Comparison of ENCODE assay signal across 14 cellular contexts in genomic region chr1:118461154-118461553, GRCh38.
DNase-seq lines count a peak whose midpoint lies in the region; ATAC-seq and TF ChIP-seq lines count a peak whose summit lies in the region.
"Had no signal": no experiment of that assay in that cellular context is flagged by ENCODE, and none has a peak within 500 bp of the region (broad histone marks: within the 10 kb centered on the region; RNA-seq: fewer than 3 reads in every experiment).

No MANE protein-coding gene starts in this region.

- no peaks in the 10 kb centered on the region for H3K4me1 ChIP-seq in OCI-LY1 (ENCODE audit: insufficient read depth, low read length, severe bottlenecking)

- no peak overlapping the region for H3K27ac ChIP-seq in OCI-LY1 (ENCODE audit: low read depth, low read length, poor library complexity, severe bottlenecking)
- H3K27ac ChIP-seq: thoracic aorta had no signal

- no peak overlapping the region for H3K4me2 ChIP-seq in OCI-LY1 (ENCODE audit: low read length)

- peak; percentile 56; the same call in 1 of the 2 replicates for TF ChIP-seq CTCF in OCI-LY1 (IDR thresholded peaks at IDR 0.05; ENCODE audit: low read length)
- TF ChIP-seq CTCF in fibroblast of mammary gland (conservative IDR thresholded peaks at IDR 0.05; ENCODE audit: control insufficient read depth, insufficient read depth, low read depth, low read length): peak; percentile 28

- no peaks in the 10 kb centered on the region for H3K36me3 ChIP-seq in OCI-LY1 (ENCODE audit: insufficient read depth, low read length)
- H3K36me3 ChIP-seq: thoracic aorta had no signal

- H3F3A ChIP-seq in OCI-LY1 (ENCODE audit: insufficient read depth, low read length): no peaks in the 10 kb centered on the region

- H4K20me1 ChIP-seq in OCI-LY1 (ENCODE audit: insufficient read depth, low read length): no peaks in the 10 kb centered on the region

- H2AFZ ChIP-seq in OCI-LY1 (ENCODE audit: low read length): no peak overlapping the region

- ATAC-seq in HG03354 (IDR thresholded peaks at IDR 0.05; ENCODE audit: poor library complexity, severe bottlenecking, unreplicated experiment): no peak
- ATAC-seq: Right ventricle myocardium inferior had no signal

- peaks cover 5% of the 10 kb centered on the region for H3K9me3 ChIP-seq in OCI-LY1 (ENCODE audit: low read length)

- H3K9me2 ChIP-seq in OCI-LY1 (ENCODE audit: low read depth, low read length): no peaks in the 10 kb centered on the region

- no peak overlapping the region for H3K9ac ChIP-seq in OCI-LY1 (ENCODE audit: low read length)

- no peaks in the 10 kb centered on the region for H3K27me3 ChIP-seq in OCI-LY1 (ENCODE audit: insufficient read depth, low read length)

- no peak overlapping the region for H3K4me3 ChIP-seq in OCI-LY1 (ENCODE audit: low read depth, low read length, poor library complexity, severe bottlenecking)
- no peak overlapping the region for H3K4me3 ChIP-seq in fibroblast of mammary gland (ENCODE audit: control insufficient read depth, low read depth, low read length)
- H3K4me3 ChIP-seq: thoracic aorta had no signal

- DNase-seq in SKM-1 treated with dmso at 0.1 percent for 144 hours (lab: John Stamatoyannopoulos, UW; ENCODE audit: unreplicated experiment) (peak; percentile 3), SKM-1 (lab: John Stamatoyannopoulos, UW; ENCODE audit: unreplicated experiment) (no peak), fibroblast of mammary gland (ENCODE audit: low read depth) (peak; percentile 1), NCI-H1048 (lab: John Stamatoyannopoulos, UW) (no peak), HuH-7 (ENCODE audit: low spot score) (no peak)
- no peak for DNase-seq in activated T-cell treated with anti-CD3 and anti-CD28 coated beads, Interleukin-2, amount 50 U/mL, for 1 hour
- DNase-seq: GOT3; NCI-H1694 treated with DMSO at 0.1 percent for 48 hours; NCI-H69; stimulated activated CD4-positive, alpha-beta T cell treated with anti-CD3 and anti-CD28 coated beads, Interleukin-15, amount 100 ng/mL, for 24 hours had no signal

- H3K79me2 ChIP-seq in OCI-LY1 (ENCODE audit: insufficient read depth, low read length): no peaks in the 10 kb centered on the region

Comparison
In these comparisons a context has a peak if more than half of its experiments do, and no peak if none do; other contexts are left out.
1. DNase-seq: peak in SKM-1 treated with dmso at 0.1 percent for 144 hours (single experiment) and fibroblast of mammary gland (single experiment); none in SKM-1 (single experiment), NCI-H1048 (single experiment), activated T-cell treated with anti-CD3 and anti-CD28 coated beads, Interleukin-2, amount 50 U/mL, for 1 hour (single experiment) and HuH-7 (single experiment).